In the genomic region with DNA sequence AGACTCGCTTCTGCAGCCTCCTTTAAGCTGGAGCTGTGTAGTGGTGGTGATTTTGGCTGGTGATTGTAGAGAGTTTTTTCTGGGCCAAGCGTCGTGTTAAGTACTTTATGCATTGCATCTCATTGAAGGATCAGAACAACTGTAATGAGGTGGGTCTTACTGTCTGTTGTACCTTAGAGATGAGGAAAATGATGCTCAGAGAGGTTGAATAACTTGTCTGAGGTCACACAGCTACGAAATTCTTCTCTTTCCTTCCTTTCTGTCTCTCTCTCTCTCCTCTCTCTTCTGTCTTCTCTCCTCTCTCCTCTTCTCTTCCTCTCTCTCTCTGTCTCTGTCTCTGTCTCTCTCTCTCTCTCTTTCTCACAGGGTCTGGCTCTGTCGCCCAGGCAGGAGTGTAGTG, we compare ENCODE assay signal across 30 cellular contexts.
"Had no signal": no experiment of that assay in that cellular context is flagged by ENCODE, and none has a peak within 500 bp of the region (broad histone marks: within the 10 kb centered on the region; RNA-seq: fewer than 3 reads in every experiment).

No MANE protein-coding gene starts in this region.

- H3K4me2 ChIP-seq: SK-N-SH had no signal

- FAIRE-seq: bronchial epithelial cell, TTC549 had no signal

- H3K4me3 ChIP-seq: adrenal gland, SJSA1 had no signal

- H3K27ac Mint-ChIP-seq: activated CD4-positive, alpha-beta T cell treated with anti-CD3 and anti-CD28 coated beads, Interleukin-2, amount 10 ng/mL, durations not matched to agents 7 days and 5 days; activated CD8-positive, alpha-beta T cell treated with anti-CD3 and anti-CD28 coated beads, Interleukin-2, amount 10 ng/mL, durations not matched to agents 7 days and 5 days; activated naive CD4-positive, alpha-beta T cell treated with anti-CD3 and anti-CD28 coated beads, Interleukin-2, amount 50 U/mL, for 72 hours; activated T-cell treated with anti-CD3 and anti-CD28 coated beads, Interleukin-2, amount 50 U/mL, for 24 hours; activated T-helper 2 cell treated with anti-CD3 and anti-CD28 coated beads, Interferon-gamma antibody, Interleukin-2, Interleukin-4, amounts not matched to agents 10 μg/mL and 5 μg/mL and 100 μg/mL, durations not matched to agents 14 hours and 24 hours and 36 hours; brain; T-helper 1 cell treated with Interleukin-12 subunit alpha and Interleukin-12 subunit beta and Interleukin-4 antibody, amounts not matched to agents 30 μg/mL and 1 μg/mL, for 36 hours; T-helper 2 cell treated with Interferon-gamma antibody and Interleukin-4, amounts not matched to agents 5 μg/mL and 100 μg/mL, for 36 hours had no signal

- H3K36me3 Mint-ChIP-seq: activated naive CD4-positive, alpha-beta T cell treated with anti-CD3 and anti-CD28 coated beads, Interleukin-2, amount 50 U/mL, for 72 hours; brain had no signal

- H3K36me3 ChIP-seq: adrenal gland, SJSA1 had no signal

- H3K9ac ChIP-seq: SK-N-SH had no signal

- H3K9me3 ChIP-seq: adrenal gland, SJSA1, SK-N-SH had no signal

- ATAC-seq: activated CD8-positive, alpha-beta T cell treated with anti-CD3 and anti-CD28 coated beads, Interleukin-2, amount 10 ng/mL, durations not matched to agents 7 days and 5 days; activated naive CD4-positive, alpha-beta T cell treated with anti-CD3 and anti-CD28 coated beads, Interleukin-2, amount 50 U/mL, for 72 hours; Panc1 had no signal

- H3K4me3 Mint-ChIP-seq: activated CD4-positive, alpha-beta T cell treated with anti-CD3 and anti-CD28 coated beads, Interleukin-2, amount 10 ng/mL, durations not matched to agents 7 days and 5 days; activated CD8-positive, alpha-beta T cell treated with anti-CD3 and anti-CD28 coated beads, Interleukin-2, amount 10 ng/mL, durations not matched to agents 7 days and 5 days; activated T-cell treated with anti-CD3 and anti-CD28 coated beads, Interleukin-2, amount 50 U/mL, for 24 hours; brain; T-helper 1 cell treated with Interleukin-12 subunit alpha and Interleukin-12 subunit beta and Interleukin-4 antibody, amounts not matched to agents 30 μg/mL and 1 μg/mL, for 36 hours; T-helper 2 cell treated with Interferon-gamma antibody and Interleukin-4, amounts not matched to agents 5 μg/mL and 100 μg/mL, for 36 hours had no signal

- H3K27me3 ChIP-seq: SJSA1 had no signal

- DNase-seq: activated CD4-positive, alpha-beta T cell treated with anti-CD3 and anti-CD28 coated beads, Interleukin-2, amount 10 ng/mL, durations not matched to agents 7 days and 5 days; activated CD4-positive, alpha-beta T cell treated with anti-CD3 and anti-CD28 coated beads, Interleukin-2, amount 50 U/mL, for 48 hours; activated CD8-positive, alpha-beta T cell treated with anti-CD3 and anti-CD28 coated beads, Interleukin-2, amount 10 ng/mL, durations not matched to agents 7 days and 5 days; activated gamma-delta T cell; activated naive CD4-positive, alpha-beta T cell treated with Interleukin-2 at 50 U/mL for 16 hours; activated T-cell treated with anti-CD3 and anti-CD28 coated beads, Interleukin-2, amount 50 U/mL, for 24 hours; adrenal gland; central memory CD4-positive, alpha-beta T cell; Karpas-422; KBM-7; NCI-H1105; NCI-H1417 treated with DMSO at 0.1 percent for 48 hours; NCI-H187 treated with DMSO at 0.1 percent for 48 hours; NCI-H2081; NCI-H2171 treated with DMSO at 0.1 percent for 48 hours; NCI-H2227 treated with DMSO at 0.1 percent for 48 hours; NCI-H446; NCI-H524; NCI-H69; SHP77 treated with DMSO at 0.1 percent for 48 hours; SK-N-SH had no signal

- H3K9me3 Mint-ChIP-seq: activated CD4-positive, alpha-beta T cell treated with anti-CD3 and anti-CD28 coated beads, Interleukin-2, amount 10 ng/mL, durations not matched to agents 7 days and 5 days; activated naive CD4-positive, alpha-beta T cell treated with anti-CD3 and anti-CD28 coated beads, Interleukin-2, amount 50 U/mL, for 72 hours; activated T-cell treated with anti-CD3 and anti-CD28 coated beads, Interleukin-2, amount 50 U/mL, for 24 hours; activated T-helper 2 cell treated with anti-CD3 and anti-CD28 coated beads, Interferon-gamma antibody, Interleukin-2, Interleukin-4, amounts not matched to agents 10 μg/mL and 5 μg/mL and 100 μg/mL, durations not matched to agents 14 hours and 24 hours and 36 hours; brain; T-helper 1 cell treated with Interleukin-12 subunit alpha and Interleukin-12 subunit beta and Interleukin-4 antibody, amounts not matched to agents 30 μg/mL and 1 μg/mL, for 36 hours; T-helper 2 cell treated with Interferon-gamma antibody and Interleukin-4, amounts not matched to agents 5 μg/mL and 100 μg/mL, for 36 hours had no signal

- H3K27ac ChIP-seq: adrenal gland had no signal
